20 cellular contexts compared by ENCODE assay signal in genomic region chr3:31911643-31912042, GRCh38.
DNase-seq lines count a peak whose midpoint lies in the region; ATAC-seq, FAIRE-seq and TF ChIP-seq lines count a peak whose summit lies in the region.
"Had no signal": no experiment of that assay in that cellular context is flagged by ENCODE, and none has a peak within 500 bp of the region (broad histone marks: within the 10 kb centered on the region; RNA-seq: fewer than 3 reads in every experiment).

No MANE protein-coding gene starts in this region.

- no peak overlapping the region for H3K4me3 ChIP-seq in GM23338
- no peak overlapping the region for H3K4me3 ChIP-seq in OCI-LY7 (ENCODE audit: low read depth, low read length, poor library complexity, severe bottlenecking)
- H3K4me3 ChIP-seq in bronchial epithelial cell (ENCODE audit: low read depth, low read length), result no peak overlapping the region
- H3K4me3 ChIP-seq in heart left ventricle, result no peak overlapping the region
- H3K4me3 ChIP-seq: K562 had no signal

- H3K36me3 Mint-ChIP-seq in GM23338 (ENCODE audit: low read depth), result peaks cover 22% of the 10 kb centered on the region
- H3K36me3 Mint-ChIP-seq: CD14-positive monocyte had no signal

- H3K27me3 Mint-ChIP-seq in GM23338 (ENCODE audit: insufficient read depth, low read depth, poor library complexity), result peaks cover 10% of the 10 kb centered on the region

- H3K9me2 ChIP-seq in GM23338 (ENCODE audit: insufficient read depth) (no peaks in the 10 kb centered on the region), OCI-LY7 (ENCODE audit: insufficient read depth, low read length) (no peaks in the 10 kb centered on the region)

- H3K4me2 ChIP-seq in GM23338, result 0 out of 2 replicates have a peak overlapping the region, but pooled peaks have one; percentile 3
- H3K4me2 ChIP-seq in OCI-LY7 (ENCODE audit: low read length), result peak overlapping the region; percentile 27; the same call in 1 of the 2 replicates

- peaks cover 55% of the 10 kb centered on the region for H3K4me1 Mint-ChIP-seq in GM23338
- H3K4me1 Mint-ChIP-seq: CD14-positive monocyte had no signal

- H3F3A ChIP-seq in GM23338 (replicated peaks; ENCODE audit: low read depth), result no peaks in the 10 kb centered on the region

- ATAC-seq in GM23338, result no peak
- no peak for ATAC-seq in heart left ventricle
- no peak for ATAC-seq in HG03139 (IDR thresholded peaks at IDR 0.05; ENCODE audit: unreplicated experiment)
- no peak for ATAC-seq in left lobe of liver
- ATAC-seq: K562, PC-3 had no signal

- no peak overlapping the region for H3K27ac Mint-ChIP-seq in GM23338
- H3K27ac Mint-ChIP-seq: CD14-positive monocyte had no signal

- H3K79me2 ChIP-seq in GM23338 (replicated peaks; ENCODE audit: insufficient read depth) (peaks cover 100% of the 10 kb centered on the region), OCI-LY7 (ENCODE audit: insufficient read depth, low read depth, low read length) (peaks cover 98% of the 10 kb centered on the region)

- intact Hi-C loops in OCI-LY7 (cut with micrococcal nuclease; ENCODE audit: unreplicated experiment), result no loop called here
- intact Hi-C loops in heart left ventricle (cut with DNase I), result no loop called here

- H2AFZ ChIP-seq in GM23338 (no peak overlapping the region), OCI-LY7 (ENCODE audit: low read length) (no peak overlapping the region)

- TF ChIP-seq POLR2A in heart left ventricle (IDR thresholded peaks at IDR 0.05), result no peak

- no peaks in the 10 kb centered on the region for H3K36me3 ChIP-seq in GM23338 (ENCODE audit: insufficient read depth)
- H3K36me3 ChIP-seq in OCI-LY7 (ENCODE audit: insufficient read depth, low read length), result peaks cover 50% of the 10 kb centered on the region
- no peaks in the 10 kb centered on the region for H3K36me3 ChIP-seq in bronchial epithelial cell (ENCODE audit: control insufficient read depth, insufficient read depth, low read length)
- H3K36me3 ChIP-seq in heart left ventricle, result no peaks in the 10 kb centered on the region

- H3K9me3 Mint-ChIP-seq in GM23338, result no peaks in the 10 kb centered on the region
- H3K9me3 Mint-ChIP-seq: H9 had no signal

- whole genome bisulfite sequencing in heart left ventricle, 4 donors, result 96 to 98% (median 97%) methylated on average over 3 of the region's 3 CpGs

- CTCF ChIA-PET in OCI-LY7 (lab: Charles Lee; ENCODE audit: unreplicated experiment), result no interaction called here

- POLR2A ChIA-PET in OCI-LY7 (lab: Charles Lee), result interaction anchor here (0.7 to 1.7 kb wide), 14 partner anchors 10 to 165 kb away, joined by 3 to 8 read pairs (median 4); no protein-coding TSS in a partner anchor

- H3K27me3 ChIP-seq in GM23338 (ENCODE audit: insufficient read depth) (no peaks in the 10 kb centered on the region), bronchial epithelial cell (ENCODE audit: control insufficient read depth, insufficient read depth, low read length) (no peaks in the 10 kb centered on the region), heart left ventricle (no peaks in the 10 kb centered on the region)

- BruUV-seq in OCI-LY7 (replicated peaks; lab: Mats Ljungman, UMichigan), result no TSS peak

- FAIRE-seq in bronchial epithelial cell (lab: Jason Lieb, UNC), result no peak
- FAIRE-seq: K562 had no signal

- no peak overlapping the region for H3K27ac ChIP-seq in GM23338 (ENCODE audit: low read depth)
- peak overlapping the region; percentile 46 for H3K27ac ChIP-seq in OCI-LY7 (ENCODE audit: low read depth, low read length, poor library complexity, severe bottlenecking)
- H3K27ac ChIP-seq in heart left ventricle, result no peak overlapping the region

- peaks cover 65% of the 10 kb centered on the region for H3K4me1 ChIP-seq in GM23338 (ENCODE audit: insufficient read depth)
- H3K4me1 ChIP-seq in OCI-LY7 (ENCODE audit: insufficient read depth, low read length, poor library complexity, severe bottlenecking), result peaks cover 98% of the 10 kb centered on the region
- H3K4me1 ChIP-seq in heart left ventricle, result peaks cover 0 to 13% (median 0%) of the 10 kb centered on the region in 12 donors

- TF ChIP-seq CTCF in GM23338 (conservative IDR thresholded peaks at IDR 0.05; ENCODE audit: low read depth in 2 of 2) (no peak), OCI-LY7 (conservative IDR thresholded peaks at IDR 0.05; ENCODE audit: low read length) (no peak), bronchial epithelial cell (IDR thresholded peaks at IDR 0.05; ENCODE audit: insufficient read depth, low read length, severe bottlenecking) (no peak), heart left ventricle (IDR thresholded peaks at IDR 0.05) (no peak)

- H3K9me3 ChIP-seq in OCI-LY7 (ENCODE audit: low read length), result no peaks in the 10 kb centered on the region
- no peaks in the 10 kb centered on the region for H3K9me3 ChIP-seq in heart left ventricle

- DNase-seq in GM23338 (ENCODE audit: low spot score) (no peak), OCI-LY7 (ENCODE audit: low spot score) (no peak), bronchial epithelial cell (ENCODE audit: low read depth) (peak; percentile 95), iris pigment epithelial cell (ENCODE audit: low read depth) (peak; percentile 55), heart left ventricle (no peak), left lobe of liver (ENCODE audit: low spot score) (no peak)
- no peak for DNase-seq in activated naive CD4-positive, alpha-beta T cell treated with Interleukin-2 at 50 U/mL for 16 hours
- DNase-seq: 8988T; DMS79 treated with DMSO at 0.1 percent for 48 hours; H9; NCI-H1105 treated with DMSO at 0.1 percent for 48 hours; NCI-H1694; NCI-H2081 treated with DMSO at 0.1 percent for 48 hours; NCI-H748 treated with DMSO at 0.1 percent for 48 hours; NK-92 treated with Interleukin-12 subunit alpha and Interleukin-12 subunit beta, amount 100 ng/mL, for 24 hours; PC-3; RPMI8226 had no signal

- H3K4me3 Mint-ChIP-seq in GM23338, result no peak overlapping the region
- H3K4me3 Mint-ChIP-seq: CD14-positive monocyte, H9 had no signal

- H4K20me1 ChIP-seq in GM23338 (replicated peaks; ENCODE audit: insufficient read depth), result peaks cover 6% of the 10 kb centered on the region
- no peaks in the 10 kb centered on the region for H4K20me1 ChIP-seq in OCI-LY7 (ENCODE audit: insufficient read depth, low read length)

TF ChIP-seq in GM23338, 12 proteins besides CTCF, POLR2A, EP300 and RAD21 (continues in another document):
- TF ChIP-seq ZNF331 (CRISPR knock-in tag; IDR thresholded peaks at IDR 0.05; ENCODE audit: low read depth), result no peak
- no peak for TF ChIP-seq NANOG (IDR thresholded peaks at IDR 0.05; ENCODE audit: borderline replicate concordance)
- TF ChIP-seq JUNB (IDR thresholded peaks at IDR 0.05; ENCODE audit: unreplicated experiment), result no peak
- TF ChIP-seq EZH2 (IDR thresholded peaks at IDR 0.05; ENCODE audit: low read depth, unreplicated experiment), result no peak
- TF ChIP-seq EZH2phosphoT487 (IDR thresholded peaks at IDR 0.05; ENCODE audit: unreplicated experiment), result no peak
- no peak for TF ChIP-seq POLR2AphosphoS5 (IDR thresholded peaks at IDR 0.05; ENCODE audit: low read depth)

Comparison
In these comparisons a context has a peak if more than half of its experiments do, and no peak if none do; other contexts are left out.
1. DNase-seq: peak in bronchial epithelial cell (single experiment) and iris pigment epithelial cell (single experiment); none in GM23338 (single experiment), OCI-LY7 (single experiment), heart left ventricle (0 of 5), activated naive CD4-positive, alpha-beta T cell treated with Interleukin-2 at 50 U/mL for 16 hours (single experiment) and left lobe of liver (single experiment).